ENCODE assay signal across 14 cellular contexts in the genomic region with DNA sequence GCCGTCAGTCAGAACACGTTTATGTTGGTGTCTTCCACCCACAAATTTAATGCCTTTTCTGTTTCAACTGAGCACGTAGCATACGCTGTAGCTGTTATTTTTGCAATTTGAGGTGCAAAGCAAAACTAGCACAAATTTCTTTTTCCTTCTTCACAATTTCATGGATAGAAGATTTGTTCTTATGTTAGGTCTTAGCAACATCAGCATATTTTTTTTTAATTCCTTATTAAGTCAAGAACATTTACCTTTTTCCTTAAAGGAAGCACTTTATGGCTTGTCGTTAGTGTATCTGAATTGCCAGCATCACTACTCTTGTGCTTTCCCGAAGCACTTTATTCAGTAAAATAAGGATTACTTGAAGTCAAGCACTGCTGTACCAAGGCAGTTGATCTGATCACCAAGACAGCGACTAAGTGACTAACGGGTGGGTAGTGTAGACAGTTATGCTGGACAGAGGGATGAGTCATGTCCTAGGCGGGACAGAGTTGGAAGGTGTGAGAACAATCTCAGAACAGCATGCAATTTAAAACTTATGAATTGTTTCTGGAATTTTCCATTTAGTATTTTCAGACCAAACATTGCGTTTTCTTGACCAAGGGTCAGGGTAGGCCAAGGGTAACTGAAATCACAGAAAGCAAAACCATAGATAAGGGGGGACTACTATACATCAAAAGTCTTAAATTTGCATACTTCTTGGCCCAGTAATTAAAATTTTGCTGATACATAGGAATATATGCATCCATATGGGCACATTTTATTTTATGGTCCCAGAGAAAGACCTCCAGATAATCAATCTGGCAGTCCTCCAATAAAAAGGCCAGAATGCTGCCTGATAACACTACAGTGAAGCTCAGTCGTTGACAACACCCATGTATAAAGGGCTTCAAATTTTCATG. TPM values are rescaled to one million over a fixed set of nuclear protein-coding genes. Genes with fewer than 3 reads are reported as not detected.
A peak's percentile ranks its signal among the peaks of the same experiment; 100 is the strongest.
DNase-seq lines count a peak whose midpoint lies in the region; ATAC-seq and TF ChIP-seq lines count a peak whose summit lies in the region.
"Had no signal": no experiment of that assay in that cellular context is flagged by ENCODE, and none has a peak within 500 bp of the region (broad histone marks: within the 10 kb centered on the region; RNA-seq: fewer than 3 reads in every experiment).

No MANE protein-coding gene starts in this region.

- no peaks in the 10 kb centered on the region for H3K9me3 ChIP-seq in MG63
- no peaks in the 10 kb centered on the region for H3K9me3 ChIP-seq in mammary epithelial cell (replicated peaks; ENCODE audit: insufficient read depth, low read length)
- H3K9me3 ChIP-seq in mesenchymal stem cell (ENCODE audit: control insufficient read depth, low read length): no peaks in the 10 kb centered on the region
- H3K9me3 ChIP-seq: heart right ventricle had no signal

- dilution Hi-C loops in mammary epithelial cell (cut with HindIII; ENCODE audit: low sequenced_read_pairs): no loop called here

- H3K27me3 ChIP-seq in MG63 (no peaks in the 10 kb centered on the region), mammary epithelial cell (ENCODE audit: insufficient read depth, low read length) (no peaks in the 10 kb centered on the region), mesenchymal stem cell (ENCODE audit: control insufficient read depth in 1 of 2, insufficient read depth in 1 of 2, low read length in 2 of 2) (no peaks in the 10 kb centered on the region)
- H3K27me3 ChIP-seq: heart right ventricle had no signal

- H2AFZ ChIP-seq in mammary epithelial cell (ENCODE audit: low read depth, low read length) (no peak overlapping the region), mesenchymal stem cell (ENCODE audit: low read depth, low read length) (no peak overlapping the region)

- no peak overlapping the region for H3K18ac ChIP-seq in mesenchymal stem cell (ENCODE audit: low read depth in 1 of 2, low read length in 2 of 2)

- TF ChIP-seq CTCF in mammary epithelial cell (conservative IDR thresholded peaks at IDR 0.05 in 1 of 2, IDR thresholded peaks at IDR 0.05 in 1 of 2; ENCODE audit: extremely low read depth in 1 of 2, insufficient read depth in 1 of 2, low read depth in 1 of 2, low read length in 2 of 2): no peak
- TF ChIP-seq CTCF in GM13976 (IDR thresholded peaks at IDR 0.05; ENCODE audit: borderline replicate concordance, control extremely low read depth, extremely low read depth, insufficient read depth, missing control alignments): no peak

- H2BK120ac ChIP-seq in mesenchymal stem cell (ENCODE audit: low read depth, low read length): no peak overlapping the region

- H4K91ac ChIP-seq in mesenchymal stem cell (ENCODE audit: low read length): no peak overlapping the region

- H3K14ac ChIP-seq in mesenchymal stem cell (ENCODE audit: low read length in 2 of 2): no peak overlapping the region

- H3K4me2 ChIP-seq in mammary epithelial cell (ENCODE audit: insufficient read depth, low read depth, low read length) (no peak overlapping the region), mesenchymal stem cell (ENCODE audit: low read length, poor library complexity, severe bottlenecking) (no peak overlapping the region)

- H2BK15ac ChIP-seq in mesenchymal stem cell (ENCODE audit: low read depth, poor library complexity, severe bottlenecking): no peak overlapping the region

- WGBS in mammary epithelial cell (ENCODE audit: low coverage, missing lambda C conversion rate): 81% methylated on average over 11 of the region's 11 CpGs
- 75% methylated on average over 8 of the region's 11 CpGs for WGBS in mesenchymal stem cell

- no TSS peak for BruUV-seq in mammary epithelial cell (replicated peaks; lab: Mats Ljungman, UMichigan)

- H3K9ac ChIP-seq in mammary epithelial cell (ENCODE audit: insufficient read depth, low read length) (no peak overlapping the region), mesenchymal stem cell (ENCODE audit: low read length) (no peak overlapping the region)

- no peaks in the 10 kb centered on the region for H4K20me1 ChIP-seq in mammary epithelial cell (ENCODE audit: insufficient read depth, low read length)

- H3K79me1 ChIP-seq in mesenchymal stem cell (replicated peaks; ENCODE audit: low read length, poor library complexity, severe bottlenecking): peaks cover 14% of the 10 kb centered on the region

- in situ Hi-C loops in mammary epithelial cell (cut with MboI; ENCODE audit: low sequenced_read_pairs in 2 of 2): no loop called here
- in situ Hi-C loops in GM13976 (cut with MboI; ENCODE audit: low sequenced_read_pairs, unreplicated experiment): no loop called here

- H3K4ac ChIP-seq in mesenchymal stem cell (ENCODE audit: low read depth in 1 of 2, low read length in 2 of 2): no peak overlapping the region

- H4K8ac ChIP-seq in mesenchymal stem cell (ENCODE audit: low read length): no peak overlapping the region

- H2BK12ac ChIP-seq in mesenchymal stem cell (ENCODE audit: low read length in 2 of 2): no peak overlapping the region

- no peak overlapping the region for H2AK5ac ChIP-seq in mesenchymal stem cell (ENCODE audit: low read length, severe bottlenecking)

- H3K4me3 ChIP-seq in MG63 (no peak overlapping the region), mammary epithelial cell (replicated peaks in 1 of 3; ENCODE audit: insufficient read depth in 1 of 3, low read depth in 2 of 3, low read length in 3 of 3) (no peak overlapping the region), mesenchymal stem cell (ENCODE audit: insufficient read depth in 1 of 2, low read depth in 1 of 2, low read length in 2 of 2) (no peak overlapping the region)
- H3K4me3 ChIP-seq: heart right ventricle had no signal

- no peak overlapping the region for H3K23ac ChIP-seq in mesenchymal stem cell (ENCODE audit: low read length in 2 of 2)

- CTCF ChIA-PET in mammary epithelial cell (lab: Charles Lee; ENCODE audit: low non-redundant PET): no interaction called here

- DNase-seq in ELR (ENCODE audit: low read depth) (peak; percentile 81), MG63 (peak; percentile 37), mammary epithelial cell (peak; percentile 67), mesenchymal stem cell (peak; percentile 71), H4 (ENCODE audit: low spot score) (no peak), mesenteric fat pad (ENCODE audit: low spot score) (no peak), GM13976 (ENCODE audit: low spot score) (no peak)
- DNase-seq: activated effector memory CD4-positive, alpha-beta T cell treated with Interleukin-2 at 50 U/mL for 16 hours; heart right ventricle; NCI-H1417; SIG-M5; stimulated activated naive CD4-positive, alpha-beta T cell treated with Interleukin-2 at 50 U/mL for 16 hours had no signal

- ATAC-seq in HG02981 (IDR thresholded peaks at IDR 0.05; ENCODE audit: unreplicated experiment): no peak

- no peak overlapping the region for H3K27ac ChIP-seq in mammary epithelial cell (ENCODE audit: insufficient read depth, low read depth, low read length)
- no peak overlapping the region for H3K27ac ChIP-seq in mesenchymal stem cell (ENCODE audit: low read length, poor library complexity, severe bottlenecking)
- H3K27ac ChIP-seq: heart right ventricle, VCaP had no signal

- peaks cover 6% of the 10 kb centered on the region for H3K79me2 ChIP-seq in mammary epithelial cell (ENCODE audit: insufficient read depth, low read length)

- intact Hi-C loops in mammary epithelial cell (cut with micrococcal nuclease): no loop called here

- peaks cover 12% of the 10 kb centered on the region for H3K4me1 ChIP-seq in mammary epithelial cell (ENCODE audit: insufficient read depth, low read length)
- no peaks in the 10 kb centered on the region for H3K4me1 ChIP-seq in mesenchymal stem cell (ENCODE audit: control insufficient read depth, insufficient read depth, low read depth, low read length)

- H2BK5ac ChIP-seq in mesenchymal stem cell (ENCODE audit: low read depth, low read length, poor library complexity, severe bottlenecking): no peak overlapping the region

- H3K36me3 ChIP-seq in MG63 (peaks cover 3% of the 10 kb centered on the region; the same call in 1 of the 2 replicates), mammary epithelial cell (ENCODE audit: insufficient read depth, low read length) (no peaks in the 10 kb centered on the region), mesenchymal stem cell (ENCODE audit: control insufficient read depth in 1 of 2, insufficient read depth in 2 of 2, low read depth in 1 of 2, low read length in 2 of 2) (peaks cover 3 to 19% of the 10 kb centered on the region in 2 experiments)

RNA-seq across cellular contexts. Expression of gene BABAM2, which starts 13.4 kb away (rescaled TPM):
- total RNA-seq in MG63 (2014; rRNA removed; shearing (Covaris generic); ENCODE audit: low replicate concordance): 28.0 and 33.1 TPM in 2 replicates
- total RNA-seq in mammary epithelial cell: 10 to 100 TPM; 27.9 to 35.0 TPM
- 21.8 TPM for polyA plus RNA-seq in mammary epithelial cell
- 31.3 TPM for polyA minus RNA-seq in mammary epithelial cell
- 34.4 TPM for polyA plus RNA-seq in mesenchymal stem cell (2013, experiment 1 of 2)
- 34.0 TPM for polyA plus RNA-seq in mesenchymal stem cell (2013, experiment 2 of 2)
- total RNA-seq in H4 (2014; rRNA removed; shearing (Covaris generic)): 11.7 and 20.7 TPM in 2 replicates
- 36.0 TPM for total RNA-seq in mesenteric fat pad

RNA-seq across cellular contexts. Expression of gene RBKS, which starts 13.7 kb away (rescaled TPM):
- total RNA-seq in MG63 (2014; rRNA removed; shearing (Covaris generic); ENCODE audit: low replicate concordance): 4.6 and 8.3 TPM in 2 replicates
- total RNA-seq in mammary epithelial cell: 1 to 10 TPM; 1.1 to 3.8 TPM
- 1.9 TPM for polyA plus RNA-seq in mammary epithelial cell
- polyA minus RNA-seq in mammary epithelial cell: not detected
- 0.72 TPM for polyA plus RNA-seq in mesenchymal stem cell (2013, experiment 1 of 2)
- polyA plus RNA-seq in mesenchymal stem cell (2013, experiment 2 of 2): 0.67 TPM
- total RNA-seq in H4 (2014; rRNA removed; shearing (Covaris generic)): 0.23 and 3.6 TPM in 2 replicates
- total RNA-seq in mesenteric fat pad: 6.5 TPM

Comparison
In these comparisons a context has a peak if more than half of its experiments do, and no peak if none do; other contexts are left out.
1. DNase-seq: peak in ELR (single experiment), MG63 (single experiment), mammary epithelial cell (single experiment) and mesenchymal stem cell (single experiment); none in H4 (single experiment), mesenteric fat pad (single experiment) and GM13976 (single experiment).